14 cellular contexts compared by ENCODE assay signal in genomic region chr10:586151-586550, GRCh38.
"Had no signal": no experiment of that assay in that cellular context is flagged by ENCODE, and none has a peak within 500 bp of the region (broad histone marks: within the 10 kb centered on the region; RNA-seq: fewer than 3 reads in every experiment).

No MANE protein-coding gene starts in this region.

- DNase-seq: activated CD4-positive, alpha-beta T cell treated with anti-CD3 and anti-CD28 coated beads, Interleukin-2, amount 10 ng/mL, durations not matched to agents 24 days and 14 days; activated CD8-positive, alpha-beta memory T cell treated with anti-CD3 and anti-CD28 coated beads for 24 hours; activated naive CD4-positive, alpha-beta T cell treated with anti-CD3 and anti-CD28 coated beads, Interleukin-2, amount 50 U/mL, for 16 hours; brain microvascular endothelial cell; foreskin keratinocyte; immature natural killer cell; naive B cell; spleen; stimulated activated CD4-positive, alpha-beta T cell treated with anti-CD3 and anti-CD28 coated beads, Interleukin-1b, Interleukin-23, amount 100 ng/mL, for 48 hours; stimulated activated naive B cell treated with anti-CD40 and anti-IgM and Interleukin-4, amounts not matched to agents 10 μg/mL and 1 μg/mL and 100 μg/mL, for 72 hours had no signal

- H3K4me3 ChIP-seq: lung, prostate gland, spleen, tibial nerve had no signal

- H3K4me1 Mint-ChIP-seq: activated CD4-positive, alpha-beta T cell treated with anti-CD3 and anti-CD28 coated beads, Interleukin-2, amount 10 ng/mL, durations not matched to agents 24 days and 14 days; immature natural killer cell; stimulated activated naive B cell treated with anti-CD40 and anti-IgM and Interleukin-4, amounts not matched to agents 10 μg/mL and 1 μg/mL and 100 μg/mL, for 72 hours had no signal

- H3K27ac ChIP-seq: brain microvascular endothelial cell, foreskin keratinocyte, prostate gland, spleen had no signal

- H3K4me3 Mint-ChIP-seq: activated CD4-positive, alpha-beta T cell treated with anti-CD3 and anti-CD28 coated beads, Interleukin-2, amount 10 ng/mL, durations not matched to agents 24 days and 14 days; immature natural killer cell; naive B cell; stimulated activated naive B cell treated with anti-CD40 and anti-IgM and Interleukin-4, amounts not matched to agents 10 μg/mL and 1 μg/mL and 100 μg/mL, for 72 hours had no signal

- H3K9me3 Mint-ChIP-seq: activated CD4-positive, alpha-beta T cell treated with anti-CD3 and anti-CD28 coated beads, Interleukin-2, amount 10 ng/mL, durations not matched to agents 24 days and 14 days; immature natural killer cell had no signal

- H3K36me3 Mint-ChIP-seq: immature natural killer cell had no signal

- H3K9me3 ChIP-seq: prostate gland, spleen, tibial nerve had no signal

- ATAC-seq: foreskin keratinocyte; sciatic nerve; stimulated activated naive B cell treated with anti-CD40 and anti-IgM and Interleukin-4, amounts not matched to agents 10 μg/mL and 1 μg/mL and 100 μg/mL, for 72 hours had no signal

- H3K27me3 ChIP-seq: brain microvascular endothelial cell, foreskin keratinocyte, spleen, tibial nerve had no signal

- H3K36me3 ChIP-seq: brain microvascular endothelial cell, prostate gland, spleen, tibial nerve had no signal

- H3K4me1 ChIP-seq: foreskin keratinocyte, prostate gland, spleen had no signal

- H3K27ac Mint-ChIP-seq: activated CD4-positive, alpha-beta T cell treated with anti-CD3 and anti-CD28 coated beads, Interleukin-2, amount 10 ng/mL, durations not matched to agents 24 days and 14 days; immature natural killer cell; naive B cell; stimulated activated naive B cell treated with anti-CD40 and anti-IgM and Interleukin-4, amounts not matched to agents 10 μg/mL and 1 μg/mL and 100 μg/mL, for 72 hours had no signal
